9 cellular contexts compared by ENCODE assay signal in the genomic region with DNA sequence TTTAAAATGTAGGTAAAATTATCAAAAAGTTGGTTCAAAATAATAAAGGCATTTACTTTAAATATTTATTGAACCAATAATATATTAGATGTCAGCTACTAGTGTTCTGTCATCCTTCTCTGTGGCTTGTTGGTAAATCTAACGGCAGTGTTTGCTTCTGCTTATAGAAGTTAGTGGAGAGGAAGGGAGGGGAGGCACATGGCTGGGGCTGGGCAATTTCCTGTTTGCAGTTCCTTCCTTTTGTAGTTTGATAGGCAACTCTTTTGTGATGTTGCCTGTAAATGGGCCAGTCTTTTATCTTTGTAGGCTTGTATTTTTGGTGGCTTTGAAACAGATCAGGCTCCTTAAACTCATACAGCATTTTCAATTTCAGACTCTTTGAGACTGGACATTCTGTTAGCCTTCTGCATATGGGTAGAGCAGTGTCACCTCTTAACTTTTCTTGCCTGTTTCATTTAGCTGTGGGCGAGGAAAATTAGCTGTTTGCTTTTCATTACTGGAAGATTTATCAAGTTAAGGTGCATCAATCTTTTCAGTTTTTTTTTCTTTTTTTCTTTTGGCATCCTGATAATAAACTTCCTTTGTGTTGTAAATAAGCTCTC. TPM values are rescaled to one million over a fixed set of nuclear protein-coding genes. Genes with fewer than 3 reads are reported as not detected.
DNase-seq lines count a peak whose midpoint lies in the region; ATAC-seq and TF ChIP-seq lines count a peak whose summit lies in the region.
"Had no signal": no experiment of that assay in that cellular context is flagged by ENCODE, and none has a peak within 500 bp of the region (broad histone marks: within the 10 kb centered on the region; RNA-seq: fewer than 3 reads in every experiment).

No MANE protein-coding gene starts in this region.

- no peaks in the 10 kb centered on the region for H3K36me3 ChIP-seq in adrenal gland (replicated peaks in 1 of 2)
- H3K36me3 ChIP-seq in mucosa of descending colon (ENCODE audit: low read depth): no peaks in the 10 kb centered on the region
- no peaks in the 10 kb centered on the region for H3K36me3 ChIP-seq in upper lobe of right lung
- H3K36me3 ChIP-seq: cardiac muscle cell had no signal

- 59 to 73% (median 62%) methylated on average over 2 of the region's 2 CpGs for WGBS in adrenal gland, 4 donors

- TF ChIP-seq CTCF in adrenal gland (IDR thresholded peaks at IDR 0.05): no peak
- TF ChIP-seq CTCF in mucosa of descending colon (IDR thresholded peaks at IDR 0.05): no peak
- TF ChIP-seq CTCF in upper lobe of right lung (IDR thresholded peaks at IDR 0.05): no peak

- peak; percentile 76 for DNase-seq in DMS153 treated with DMSO at 0.1 percent for 48 hours (lab: John Stamatoyannopoulos, UW; ENCODE audit: unreplicated experiment)
- DNase-seq in SK-MEL-5 (ENCODE audit: low read depth, low spot score): peak; percentile 10
- DNase-seq in adrenal gland: peak in 5 of 7 donors; percentile 19 to 59 (median 28)
- peak; percentile 31 to 65 (median 53) for DNase-seq in mucosa of descending colon
- no peak for DNase-seq in upper lobe of right lung
- DNase-seq in HK-2 (ENCODE audit: unreplicated experiment): no peak
- DNase-seq in HuH-7.5 (ENCODE audit: low spot score): no peak

- H3K4me3 ChIP-seq in adrenal gland (no peak overlapping the region), mucosa of descending colon (no peak overlapping the region), upper lobe of right lung (no peak overlapping the region)
- H3K4me3 ChIP-seq: cardiac muscle cell had no signal

- no peak overlapping the region for H3K27ac ChIP-seq in adrenal gland
- H3K27ac ChIP-seq in upper lobe of right lung: peak overlapping the region; percentile 60
- H3K27ac ChIP-seq: cardiac muscle cell had no signal

- ATAC-seq in HG02610 (IDR thresholded peaks at IDR 0.05; ENCODE audit: unreplicated experiment): peak; percentile 70
- peak; percentile 87 for ATAC-seq in mucosa of descending colon
- peak; percentile 84 for ATAC-seq in upper lobe of right lung

- intact Hi-C loops in adrenal gland (cut with DNase I) (no loop called here), mucosa of descending colon (cut with DNase I, micrococcal nuclease) (no loop called here), upper lobe of right lung (cut with DNase I) (no loop called here)

- TF ChIP-seq POLR2A in adrenal gland (IDR thresholded peaks at IDR 0.05): no peak

- in situ Hi-C loops in SK-MEL-5 (cut with HindIII; ENCODE audit: low pct_unique_long_range_greater_than_20kb, low sequenced_read_pairs): no loop called here

- H3K4me1 ChIP-seq in adrenal gland (replicated peaks in 1 of 2) (peaks cover 0 to 9% of the 10 kb centered on the region in 2 donors), mucosa of descending colon (ENCODE audit: low read depth) (no peaks in the 10 kb centered on the region), upper lobe of right lung (peaks cover 16% of the 10 kb centered on the region)

- H3K9me3 ChIP-seq in adrenal gland (replicated peaks in 1 of 3): no peaks in the 10 kb centered on the region
- no peaks in the 10 kb centered on the region for H3K9me3 ChIP-seq in mucosa of descending colon
- H3K9me3 ChIP-seq in upper lobe of right lung: no peaks in the 10 kb centered on the region

- H3K27me3 ChIP-seq in adrenal gland (no peaks in the 10 kb centered on the region), upper lobe of right lung (no peaks in the 10 kb centered on the region)
- H3K27me3 ChIP-seq: cardiac muscle cell had no signal

RNA-seq across cellular contexts. Expression of a gene that starts 48.1 kb away (rescaled TPM):
- 3.3 and 5.8 TPM in 2 replicates for total RNA-seq in SK-MEL-5 (2014; rRNA removed; shearing (Covaris generic))
- polyA plus RNA-seq in SK-MEL-5 (2015; cell fraction: cytosol; rRNA removed): 2.3 and 5.2 TPM in 2 replicates
- polyA plus RNA-seq in SK-MEL-5 (2015; cell fraction: nucleus; rRNA removed): 6.3 and 8.2 TPM in 2 replicates
- total RNA-seq in adrenal gland (10 to 100 TPM in 2 of 8 donors, 1 to 10 TPM in 5, under 1 TPM in 1; 0.85 to 19.2 (median 4.6) TPM), mucosa of descending colon (10 to 100 TPM; 15.6 to 34.3 (median 18.5) TPM), upper lobe of right lung (12.0 TPM)
- 1 to 10 TPM; 1.1 to 1.7 (median 1.3) TPM for polyA plus RNA-seq in adrenal gland

Comparison
In these comparisons a context has a peak if more than half of its experiments do, and no peak if none do; other contexts are left out.
1. DNase-seq: peak in DMS153 treated with DMSO at 0.1 percent for 48 hours (single experiment), SK-MEL-5 (single experiment), adrenal gland (5 of 7) and mucosa of descending colon (3 of 3); none in upper lobe of right lung (single experiment), HK-2 (single experiment) and HuH-7.5 (single experiment).
2. Peak in every context shown above with its lines, with median percentiles within 50 percentile points of each other: ATAC-seq.